Comparison of ENCODE assay signal across 16 cellular contexts in the genomic region with DNA sequence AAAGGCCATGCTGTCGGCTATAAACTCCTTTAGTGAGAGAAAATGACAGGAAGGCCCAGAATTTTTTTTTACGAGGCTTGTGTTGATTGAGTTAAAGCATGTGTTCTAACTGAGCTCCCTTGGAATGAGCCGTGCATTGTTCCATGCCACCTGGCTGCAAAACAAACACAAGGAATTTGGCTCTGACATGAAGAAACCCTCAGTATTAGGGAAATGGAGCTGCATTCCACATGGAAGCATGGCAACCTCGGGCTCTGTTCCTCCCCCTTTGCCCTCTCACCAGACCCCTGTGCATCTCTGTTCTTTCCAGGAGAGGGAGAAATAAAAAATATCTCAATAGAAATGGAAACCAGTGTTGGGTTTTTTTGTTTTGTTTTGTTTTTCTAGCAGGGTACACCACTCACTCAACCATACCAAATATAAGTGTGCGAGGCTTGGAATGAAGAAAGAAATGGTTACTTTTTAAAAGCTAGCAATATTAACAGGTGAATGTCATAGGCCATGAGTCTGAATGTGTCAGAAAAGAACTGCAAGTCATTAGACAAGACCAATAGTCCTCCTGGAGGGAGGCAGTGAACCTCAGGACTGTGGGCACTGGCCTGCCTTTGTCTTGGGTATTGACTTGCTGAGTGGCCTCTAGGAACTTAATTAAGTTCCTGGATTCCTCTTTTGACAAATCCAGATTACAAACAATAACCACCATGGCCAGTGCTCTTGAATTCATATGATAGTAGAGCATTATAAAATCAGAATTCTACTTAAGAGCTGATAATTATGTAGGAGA.
A peak's percentile ranks its signal among the peaks of the same experiment; 100 is the strongest.
DNase-seq lines count a peak whose midpoint lies in the region; ATAC-seq, FAIRE-seq and TF ChIP-seq lines count a peak whose summit lies in the region.
"Had no signal": no experiment of that assay in that cellular context is flagged by ENCODE, and none has a peak within 500 bp of the region (broad histone marks: within the 10 kb centered on the region; RNA-seq: fewer than 3 reads in every experiment).

No MANE protein-coding gene starts in this region.

- no peak overlapping the region for H3K4ac ChIP-seq in neuronal stem cell (ENCODE audit: low read length)

- FAIRE-seq in endothelial cell of umbilical vein (lab: Jason Lieb, UNC), result no peak

- POLR2A ChIA-PET in endothelial cell of umbilical vein (lab: Charles Lee), result no interaction called here

- H3K27me3 ChIP-seq in endothelial cell of umbilical vein (ENCODE audit: control insufficient read depth in 2 of 2, insufficient read depth in 2 of 2, low read length in 2 of 2), result peaks cover 0 to 2% of the 10 kb centered on the region in 2 experiments
- H3K27me3 ChIP-seq in neuronal stem cell (ENCODE audit: control insufficient read depth in 3 of 3, insufficient read depth in 3 of 3, low read depth in 1 of 3, low read length in 3 of 3), result no peaks in the 10 kb centered on the region
- H3K27me3 ChIP-seq in foreskin keratinocyte, result no peaks in the 10 kb centered on the region
- no peaks in the 10 kb centered on the region for H3K27me3 ChIP-seq in esophagus muscularis mucosa

- H3K4me1 ChIP-seq in endothelial cell of umbilical vein (ENCODE audit: control insufficient read depth, extremely low read depth, insufficient read depth, low read length), result peaks cover 4% of the 10 kb centered on the region
- peaks cover 18 to 30% of the 10 kb centered on the region in 2 donors for H3K4me1 ChIP-seq in neuronal stem cell (ENCODE audit: control insufficient read depth in 2 of 2, insufficient read depth in 1 of 2, low read depth in 1 of 2, low read length in 2 of 2)
- no peaks in the 10 kb centered on the region for H3K4me1 ChIP-seq in foreskin keratinocyte
- H3K4me1 ChIP-seq in esophagus muscularis mucosa, result peaks cover 0 to 21% (median 12%) of the 10 kb centered on the region in 4 donors

- H2BK15ac ChIP-seq in neuronal stem cell (ENCODE audit: low read length), result no peak overlapping the region

- peak; percentile 45 for DNase-seq in DMS53 (lab: John Stamatoyannopoulos, UW)
- no peak for DNase-seq in DMS53 treated with DMSO at 0.1 percent for 48 hours (lab: John Stamatoyannopoulos, UW; ENCODE audit: unreplicated experiment)
- peak; percentile 30 for DNase-seq in NCI-H1105 (lab: John Stamatoyannopoulos, UW)
- peak; percentile 71 for DNase-seq in endothelial cell of umbilical vein (ENCODE audit: low read depth, low spot score)
- DNase-seq in neuronal stem cell (ENCODE audit: low spot score), result peak; percentile 61
- DNase-seq in foreskin keratinocyte, result no peak
- DNase-seq in esophagus muscularis mucosa (ENCODE audit: extremely low spot score), result no peak
- DNase-seq: 8988T; activated CD8-positive, alpha-beta T cell treated with anti-CD3 and anti-CD28 coated beads, Interleukin-2, amount 10 ng/mL, durations not matched to agents 7 days and 5 days; aorta; CD4-positive, CD25-positive, alpha-beta regulatory T cell; GDM1; naive thymus-derived CD8-positive, alpha-beta T cell; NCI-H1694 treated with DMSO at 0.1 percent for 48 hours; stimulated activated naive CD4-positive, alpha-beta T cell treated with Interleukin-2 at 50 U/mL for 16 hours had no signal

- no peak overlapping the region for H2AFZ ChIP-seq in endothelial cell of umbilical vein (ENCODE audit: low read depth, low read length)
- peak overlapping the region; percentile 45 for H2AFZ ChIP-seq in neuronal stem cell (ENCODE audit: low read length)

- TF ChIP-seq POLR2A in endothelial cell of umbilical vein (IDR thresholded peaks at IDR 0.05; ENCODE audit: low read depth, low read length), result no peak
- TF ChIP-seq POLR2A in esophagus muscularis mucosa (IDR thresholded peaks at IDR 0.05; ENCODE audit: low read depth), result no peak

- no peak for TF ChIP-seq EP300 in esophagus muscularis mucosa (IDR thresholded peaks at IDR 0.05)

- H3K4me3 ChIP-seq in endothelial cell of umbilical vein (replicated peaks in 1 of 3; ENCODE audit: insufficient read depth in 1 of 3, low read depth in 1 of 3, low read length in 3 of 3), result no peak overlapping the region
- no peak overlapping the region for H3K4me3 ChIP-seq in neuronal stem cell (ENCODE audit: low read length in 2 of 2)
- no peak overlapping the region for H3K4me3 ChIP-seq in esophagus muscularis mucosa

- no peak overlapping the region for H3K27ac ChIP-seq in endothelial cell of umbilical vein (ENCODE audit: insufficient read depth, low read depth, low read length)
- peak overlapping the region; percentile 37 for H3K27ac ChIP-seq in neuronal stem cell (replicated peaks; ENCODE audit: low read length)
- H3K27ac ChIP-seq in foreskin keratinocyte, result no peak overlapping the region
- H3K27ac ChIP-seq in esophagus muscularis mucosa (replicated peaks in 1 of 4), result no peak overlapping the region

- no peak overlapping the region for H2AK5ac ChIP-seq in neuronal stem cell (ENCODE audit: low read depth, low read length)

- H4K8ac ChIP-seq in neuronal stem cell (ENCODE audit: low read depth, low read length), result no peak overlapping the region

- H4K20me1 ChIP-seq in endothelial cell of umbilical vein (replicated peaks; ENCODE audit: control insufficient read depth, extremely low read depth, insufficient read depth, low read length), result no peaks in the 10 kb centered on the region

- H3K18ac ChIP-seq in neuronal stem cell (ENCODE audit: low read length), result no peak overlapping the region

- TF ChIP-seq CTCF in endothelial cell of umbilical vein (IDR thresholded peaks at IDR 0.05; ENCODE audit: extremely low read depth in 1 of 2, insufficient read depth in 1 of 2, low read depth in 1 of 2, low read length in 2 of 2) (no peak), foreskin keratinocyte (conservative IDR thresholded peaks at IDR 0.05) (no peak), esophagus muscularis mucosa (IDR thresholded peaks at IDR 0.05) (no peak)

- no peaks in the 10 kb centered on the region for H3K9me1 ChIP-seq in endothelial cell of umbilical vein (replicated peaks; ENCODE audit: control insufficient read depth, extremely low read depth, insufficient read depth, low read length)

- H2BK120ac ChIP-seq in neuronal stem cell (ENCODE audit: low read depth, low read length), result no peak overlapping the region

- CTCF ChIA-PET in endothelial cell of umbilical vein (lab: Charles Lee), result interaction anchor here (3.0 kb wide), 1 partner anchor 16 kb away, joined by 12 read pairs; no protein-coding TSS in a partner anchor

- H3K4me2 ChIP-seq in endothelial cell of umbilical vein (ENCODE audit: insufficient read depth, low read length), result no peak overlapping the region
- no peak overlapping the region for H3K4me2 ChIP-seq in neuronal stem cell (ENCODE audit: insufficient read depth, low read length, poor library complexity, severe bottlenecking)

- H2BK12ac ChIP-seq in neuronal stem cell (ENCODE audit: low read length), result no peak overlapping the region

- no peak overlapping the region for H2BK5ac ChIP-seq in neuronal stem cell (ENCODE audit: low read length)

- H3K36me3 ChIP-seq in endothelial cell of umbilical vein (ENCODE audit: control insufficient read depth in 2 of 2, extremely low read depth in 1 of 2, insufficient read depth in 2 of 2, low read length in 2 of 2), result no peaks in the 10 kb centered on the region
- H3K36me3 ChIP-seq in neuronal stem cell (replicated peaks in 1 of 2; ENCODE audit: control insufficient read depth in 2 of 2, insufficient read depth in 2 of 2, low read length in 2 of 2), result no peaks in the 10 kb centered on the region
- H3K36me3 ChIP-seq in esophagus muscularis mucosa, result no peaks in the 10 kb centered on the region

- ATAC-seq in foreskin keratinocyte (no peak), GM21825 (IDR thresholded peaks at IDR 0.05; ENCODE audit: unreplicated experiment) (no peak)
- ATAC-seq: activated CD8-positive, alpha-beta T cell treated with anti-CD3 and anti-CD28 coated beads, Interleukin-2, amount 10 ng/mL, durations not matched to agents 7 days and 5 days; naive thymus-derived CD8-positive, alpha-beta T cell had no signal

- dilution Hi-C loops in endothelial cell of umbilical vein (cut with MboI; ENCODE audit: extremely low pct_ligation_motif_present, low sequenced_read_pairs), result no loop called here

- H3K9me3 ChIP-seq in endothelial cell of umbilical vein (replicated peaks; ENCODE audit: control insufficient read depth, insufficient read depth, low read length) (no peaks in the 10 kb centered on the region), neuronal stem cell (replicated peaks in 1 of 2; ENCODE audit: control insufficient read depth in 2 of 2, insufficient read depth in 1 of 2, low read depth in 1 of 2, low read length in 2 of 2) (peaks cover 3 to 12% of the 10 kb centered on the region in 2 donors), esophagus muscularis mucosa (no peaks in the 10 kb centered on the region)

- no peak overlapping the region for H3K23ac ChIP-seq in neuronal stem cell (ENCODE audit: low read depth, low read length, poor library complexity)

- H3K14ac ChIP-seq in neuronal stem cell (ENCODE audit: low read length), result no peak overlapping the region

- BruUV-seq in endothelial cell of umbilical vein (replicated peaks; lab: Mats Ljungman, UMichigan), result no TSS peak

- no peak overlapping the region for H4K91ac ChIP-seq in neuronal stem cell (ENCODE audit: low read depth, low read length, poor library complexity)

- H3K79me1 ChIP-seq in neuronal stem cell (ENCODE audit: low read depth, low read length), result no peaks in the 10 kb centered on the region

- no CpG with 5 or more reads among the region's 5 CpGs for WGBS in neuronal stem cell (ENCODE audit: extremely low coverage in 2 of 2, insufficient read length in 2 of 2, insufficient replicate concordance in 1 of 2), 2 donors
- 41% methylated on average over 5 of the region's 5 CpGs for WGBS in esophagus muscularis mucosa

- H3K9ac ChIP-seq in endothelial cell of umbilical vein (replicated peaks; ENCODE audit: extremely low read depth, insufficient read depth, low read length) (no peak overlapping the region), neuronal stem cell (ENCODE audit: low read depth, low read length, poor library complexity) (no peak overlapping the region)

- no peaks in the 10 kb centered on the region for H3K79me2 ChIP-seq in endothelial cell of umbilical vein (ENCODE audit: control insufficient read depth, insufficient read depth, low read length)

- intact Hi-C loops in endothelial cell of umbilical vein (cut with micrococcal nuclease), result no loop called here
- intact Hi-C loops in esophagus muscularis mucosa (cut with DNase I), result no loop called here

TF ChIP-seq in endothelial cell of umbilical vein, 7 proteins besides CTCF, POLR2A, EP300 and RAD21 (continues in another document):
- no peak for TF ChIP-seq POLR2AphosphoS5 (IDR thresholded peaks at IDR 0.05; ENCODE audit: insufficient read depth, low read depth, low read length)
- no peak for TF ChIP-seq JUN (IDR thresholded peaks at IDR 0.05; ENCODE audit: borderline replicate concordance, insufficient read depth, insufficient read length, low read depth)
- TF ChIP-seq MYC (IDR thresholded peaks at IDR 0.05; ENCODE audit: low read depth, low read length), result no peak
- no peak for TF ChIP-seq EZH2 (IDR thresholded peaks at IDR 0.05; ENCODE audit: borderline replicate concordance, low read depth, low read length, severe bottlenecking)
- TF ChIP-seq, protein P1, sequence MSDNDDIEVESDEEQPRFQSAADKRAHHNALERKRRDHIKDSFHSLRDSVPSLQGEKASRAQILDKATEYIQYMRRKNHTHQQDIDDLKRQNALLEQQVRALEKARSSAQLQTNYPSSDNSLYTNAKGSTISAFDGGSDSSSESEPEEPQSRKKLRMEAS (IDR thresholded peaks at IDR 0.05; ENCODE audit: insufficient read depth, insufficient read length), result no peak

Comparison
In these comparisons a context has a peak if more than half of its experiments do, and no peak if none do; other contexts are left out.
1. DNase-seq: peak in DMS53 (single experiment), NCI-H1105 (single experiment), endothelial cell of umbilical vein (single experiment) and neuronal stem cell (single experiment); none in DMS53 treated with DMSO at 0.1 percent for 48 hours (single experiment), foreskin keratinocyte (0 of 2) and esophagus muscularis mucosa (single experiment).